ENCODE assay signal across 24 cellular contexts in the genomic region with DNA sequence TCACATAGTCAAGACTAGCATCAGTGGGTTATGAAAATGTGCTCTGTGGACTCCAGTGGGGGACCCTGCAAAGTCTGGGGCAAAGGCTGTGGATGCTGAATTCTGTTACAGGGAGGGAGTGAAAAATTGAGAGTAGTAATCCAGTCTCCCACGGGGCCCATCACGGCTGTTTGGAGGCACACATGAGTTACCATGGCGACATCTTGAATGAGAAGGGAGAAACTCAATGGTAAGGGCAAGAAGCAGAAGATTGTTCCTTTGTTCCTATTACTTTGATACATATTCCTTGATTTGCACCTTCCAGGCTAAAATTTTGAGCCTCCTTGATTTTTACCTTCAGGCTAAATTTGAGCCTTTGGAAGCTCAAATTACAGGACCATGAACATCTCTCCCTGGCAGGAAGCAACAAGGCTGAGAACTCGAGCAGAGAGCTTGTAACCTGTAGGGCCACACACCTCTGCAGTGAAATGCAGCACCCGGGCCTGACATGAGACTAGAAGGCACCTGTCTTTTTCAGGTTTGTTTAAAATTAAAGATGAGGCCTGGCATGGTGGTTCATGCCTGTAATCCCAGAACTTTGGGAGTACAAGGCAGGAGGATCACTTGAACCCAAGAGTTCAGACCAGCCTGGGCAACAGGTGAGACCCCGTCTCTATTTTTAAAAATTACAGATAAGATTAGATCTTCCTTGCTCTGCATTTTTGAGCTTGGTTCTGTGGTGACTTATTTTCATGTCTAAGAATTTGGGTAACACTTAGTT. TPM values are rescaled to one million over a fixed set of nuclear protein-coding genes. Genes with fewer than 3 reads are reported as not detected.
DNase-seq lines count a peak whose midpoint lies in the region; ATAC-seq and TF ChIP-seq lines count a peak whose summit lies in the region.
"Had no signal": no experiment of that assay in that cellular context is flagged by ENCODE, and none has a peak within 500 bp of the region (broad histone marks: within the 10 kb centered on the region; RNA-seq: fewer than 3 reads in every experiment).

No MANE protein-coding gene starts in this region.

- no peaks in the 10 kb centered on the region for H3K27me3 ChIP-seq in A673 (replicated peaks; ENCODE audit: insufficient read depth, low read depth, low read length, poor library complexity)
- no peaks in the 10 kb centered on the region; the same call in 1 of the 2 replicates for H3K27me3 ChIP-seq in H7 (ENCODE audit: control insufficient read depth, insufficient read depth, low read length)
- H3K27me3 ChIP-seq: uterus had no signal

- H3K36me3 ChIP-seq in A673 (ENCODE audit: insufficient read depth, low read length, poor library complexity, severe bottlenecking) (no peaks in the 10 kb centered on the region), H7 (replicated peaks; ENCODE audit: control insufficient read depth, insufficient read depth, low read length) (no peaks in the 10 kb centered on the region)
- H3K36me3 ChIP-seq: left ventricle myocardium inferior, uterus had no signal

- CTCF ChIA-PET in A673 (lab: Charles Lee) = no interaction called here

- TF ChIP-seq CTCF in A673 (conservative IDR thresholded peaks at IDR 0.05; ENCODE audit: low read depth, low read length) = no peak

- H3K9me3 ChIP-seq in A673 (ENCODE audit: low read depth, low read length, poor library complexity, severe bottlenecking) = no peaks in the 10 kb centered on the region
- H3K9me3 ChIP-seq: left ventricle myocardium inferior, SK-N-SH, uterus had no signal

- intact Hi-C loops in A673 (cut with micrococcal nuclease; ENCODE audit: unreplicated experiment) = no loop called here
- intact Hi-C loops in head of caudate nucleus (cut with DNase I) = no loop called here

- H3K4me1 ChIP-seq in A673 (ENCODE audit: insufficient read depth, low read length, poor library complexity, severe bottlenecking) = peaks cover 3% of the 10 kb centered on the region
- H3K4me1 ChIP-seq: left ventricle myocardium inferior, uterus had no signal

- H3K27ac ChIP-seq in A673 (ENCODE audit: low read depth, low read length, poor library complexity, severe bottlenecking) = no peak overlapping the region
- H3K27ac ChIP-seq: HL-60, left ventricle myocardium inferior, RWPE1, uterus, VCaP had no signal

- H3K4me3 ChIP-seq in A673 (ENCODE audit: low read depth, low read length, poor library complexity, severe bottlenecking) = no peak overlapping the region
- no peak overlapping the region for H3K4me3 ChIP-seq in H7 (ENCODE audit: insufficient read depth, low read depth, low read length)
- H3K4me3 ChIP-seq: left ventricle myocardium inferior, uterus had no signal

- BruUV-seq in A673 (replicated peaks; lab: Mats Ljungman, UMichigan) = no TSS peak

- ATAC-seq in GM21526 (IDR thresholded peaks at IDR 0.05; ENCODE audit: low FRiP score, unreplicated experiment) (no peak), GM19452 (IDR thresholded peaks at IDR 0.05; ENCODE audit: unreplicated experiment) (no peak)

- POLR2A ChIA-PET in A673 (lab: Charles Lee; ENCODE audit: low non-redundant PET) = no interaction called here

- DNase-seq in A673 (ENCODE audit: low spot score) (peak; percentile 49), H7 (peak; percentile 26), NCI-H2227 (lab: John Stamatoyannopoulos, UW; ENCODE audit: unreplicated experiment) (peak; percentile 66), head of caudate nucleus (peak in 26 of 42 donors; percentile 8 to 66 (median 37)), putamen (ENCODE audit: low spot score) (no peak), epidermal melanocyte (ENCODE audit: insufficient read length, low spot score) (no peak)
- DNase-seq: activated CD4-positive, alpha-beta T cell treated with anti-CD3 and anti-CD28 coated beads, Interleukin-2, amount 10 ng/mL, durations not matched to agents 7 days and 5 days; aorta; central memory CD4-positive, alpha-beta T cell; dermis blood vessel endothelial cell; DMS153; GOT3; left ventricle myocardium inferior; NCI-H1694 treated with DMSO at 0.1 percent for 48 hours; NCI-H510A; SK-N-SH; stimulated activated CD8-positive, alpha-beta memory T cell treated with anti-CD3 and anti-CD28 coated beads, Interleukin-4, amount 100 ng/mL, for 48 hours; T-helper 2 cell; uterus had no signal

RNA-seq across cellular contexts. Expression of gene ZFR, which starts 31.0 kb away (rescaled TPM):
- total RNA-seq in A673 (2021) = 104 and 110 TPM in 2 replicates
- total RNA-seq in H7 (2014; rRNA removed; shearing (Covaris generic)) = 66.2 and 79.8 TPM in 2 replicates

Comparison
In these comparisons a context has a peak if more than half of its experiments do, and no peak if none do; other contexts are left out.
1. DNase-seq: peak in A673 (single experiment), H7 (single experiment), NCI-H2227 (single experiment) and head of caudate nucleus (26 of 42); none in putamen (single experiment) and epidermal melanocyte (single experiment).